In genomic region chr1:2526824-2527552, GRCh38 we compare ENCODE assay signal across 8 cellular contexts. TPM values are rescaled to one million over a fixed set of nuclear protein-coding genes. Genes with fewer than 3 reads are reported as not detected.
DNase-seq lines count a peak whose midpoint lies in the region; ATAC-seq lines count a peak whose summit lies in the region.

No MANE protein-coding gene starts in this region.

- H3K9me3 ChIP-seq in right cardiac atrium (ENCODE audit: control insufficient read depth, low read length), result no peaks in the 10 kb centered on the region

- no peaks in the 10 kb centered on the region for H3K36me3 Mint-ChIP-seq in activated naive CD8-positive, alpha-beta T cell treated with anti-CD3 and anti-CD28 coated beads, Interleukin-2, amount 50 U/mL, for 24 hours (ENCODE audit: low read depth)

- H3K4me1 Mint-ChIP-seq in activated naive CD8-positive, alpha-beta T cell treated with anti-CD3 and anti-CD28 coated beads, Interleukin-2, amount 50 U/mL, for 24 hours, result peaks cover 44% of the 10 kb centered on the region

- H3K27me3 Mint-ChIP-seq in activated naive CD8-positive, alpha-beta T cell treated with anti-CD3 and anti-CD28 coated beads, Interleukin-2, amount 50 U/mL, for 24 hours, result peaks cover 16% of the 10 kb centered on the region

- H3K9me3 Mint-ChIP-seq in activated naive CD8-positive, alpha-beta T cell treated with anti-CD3 and anti-CD28 coated beads, Interleukin-2, amount 50 U/mL, for 24 hours, result no peaks in the 10 kb centered on the region

- H3K4me1 ChIP-seq in right cardiac atrium (ENCODE audit: control insufficient read depth, insufficient read depth, low read length), result peaks cover 20% of the 10 kb centered on the region

- peak overlapping the region; percentile 84 for H3K4me3 ChIP-seq in right cardiac atrium (ENCODE audit: low read length)
- H3K4me3 ChIP-seq in skin epidermis, result peak overlapping the region; percentile 88 to 96 (median 94)

- ATAC-seq in HG02852 (IDR thresholded peaks at IDR 0.05; ENCODE audit: unreplicated experiment), result peak; percentile 43
- peak; percentile 79 for ATAC-seq in activated naive CD8-positive, alpha-beta T cell treated with anti-CD3 and anti-CD28 coated beads, Interleukin-2, amount 50 U/mL, for 24 hours
- ATAC-seq in right cardiac atrium, result peak; percentile 1 to 42

- H3K4me3 Mint-ChIP-seq in activated naive CD8-positive, alpha-beta T cell treated with anti-CD3 and anti-CD28 coated beads, Interleukin-2, amount 50 U/mL, for 24 hours, result peak overlapping the region; percentile 83

- intact Hi-C loops in right cardiac atrium (cut with DNase I), result no loop called here

- DNase-seq in NCI-H82 (lab: John Stamatoyannopoulos, UW) (peak; percentile 83), NCI-H82 treated with DMSO at 0.1 percent for 48 hours (lab: John Stamatoyannopoulos, UW; ENCODE audit: unreplicated experiment) (no peak), NCI-H69 (lab: John Stamatoyannopoulos, UW) (peak; percentile 60), right cardiac atrium (peak in 2 of 3 donors; percentile 83 to 84), AML-193 (lab: John Stamatoyannopoulos, UW) (no peak)
- peak; percentile 80 for DNase-seq in activated naive CD8-positive, alpha-beta T cell treated with anti-CD3 and anti-CD28 coated beads, Interleukin-2, amount 50 U/mL, for 24 hours

- peak overlapping the region; percentile 23 for H3K27ac Mint-ChIP-seq in activated naive CD8-positive, alpha-beta T cell treated with anti-CD3 and anti-CD28 coated beads, Interleukin-2, amount 50 U/mL, for 24 hours

- 36% methylated on average over 20 of the region's 20 CpGs for WGBS in right cardiac atrium

- no peaks in the 10 kb centered on the region for H3K27me3 ChIP-seq in right cardiac atrium (ENCODE audit: control insufficient read depth, insufficient read depth)

- H3K27ac ChIP-seq in right cardiac atrium (ENCODE audit: low read length), result peak overlapping the region; percentile 40
- H3K27ac ChIP-seq in skin epidermis, result peak overlapping the region in 19 of 21 experiments; percentile 28 to 91 (median 81)

RNA-seq across cellular contexts. Expression of gene PANK4, which starts 0.6 kb away (rescaled TPM):
- 10 to 100 TPM; 35.2 to 51.3 (median 45.1) TPM for total RNA-seq in right cardiac atrium
- polyA plus RNA-seq in right cardiac atrium, result 38.7 TPM

RNA-seq across cellular contexts. Expression of gene HES5, which starts 3.1 kb away (rescaled TPM):
- 1 to 10 TPM in 2 of 4 donors, under 1 TPM in 2; 0.61 to 1.8 (median 1.2) TPM for total RNA-seq in right cardiac atrium
- 0.52 TPM for polyA plus RNA-seq in right cardiac atrium

RNA-seq across cellular contexts. Expression of gene TNFRSF14, which starts 29.2 kb away (rescaled TPM):
- 10 to 100 TPM; 17.6 to 25.5 (median 21.8) TPM for total RNA-seq in right cardiac atrium
- 27.6 TPM for polyA plus RNA-seq in right cardiac atrium

RNA-seq across cellular contexts. Expression of gene PLCH2, which starts 50.9 kb away (rescaled TPM):
- total RNA-seq in right cardiac atrium, result under 1 TPM in 3 of 4 donors, not detected in 1; 0.08 to 0.64 (median 0.09) TPM
- polyA plus RNA-seq in right cardiac atrium, result 0.16 TPM

RNA-seq across cellular contexts. Expression of gene PRXL2B, which starts 59.6 kb away (rescaled TPM):
- 10 to 100 TPM in 2 of 4 donors, 1 to 10 TPM in 2; 8.0 to 11.8 (median 10.4) TPM for total RNA-seq in right cardiac atrium
- 9.3 TPM for polyA plus RNA-seq in right cardiac atrium

Comparison
In these comparisons a context has a peak if more than half of its experiments do, and no peak if none do; other contexts are left out.
1. DNase-seq: peak in NCI-H82 (single experiment), NCI-H69 (single experiment), activated naive CD8-positive, alpha-beta T cell treated with anti-CD3 and anti-CD28 coated beads, Interleukin-2, amount 50 U/mL, for 24 hours (single experiment) and right cardiac atrium (2 of 3); none in NCI-H82 treated with DMSO at 0.1 percent for 48 hours (single experiment) and AML-193 (0 of 2).
2. ATAC-seq: peak in every context shown above with its lines; median percentile 79 in activated naive CD8-positive, alpha-beta T cell treated with anti-CD3 and anti-CD28 coated beads, Interleukin-2, amount 50 U/mL, for 24 hours; 43 in HG02852; 22 in right cardiac atrium.